1 cellular context compared by ENCODE assay signal in genomic region chr12:89632778-89633177, GRCh38.
TF ChIP-seq lines count a peak whose summit lies in the region.

No MANE protein-coding gene starts in this region.

TF ChIP-seq in HepG2, 621 proteins besides CTCF, POLR2A, EP300 and RAD21 (continued from another document and continues in another):
- TF ChIP-seq IKZF5 (CRISPR knock-in tag; IDR thresholded peaks at IDR 0.05) (peak; percentile 41; the same call in 1 of the 2 replicates), ZNF749 (CRISPR knock-in tag; IDR thresholded peaks at IDR 0.05; ENCODE audit: borderline replicate concordance) (no peak), GMEB2 (CRISPR knock-in tag; IDR thresholded peaks at IDR 0.05; ENCODE audit: low read depth) (no peak), HNRNPL (IDR thresholded peaks at IDR 0.05; ENCODE audit: low read depth, low read length) (no peak), MTA1 (CRISPR knock-in tag; IDR thresholded peaks at IDR 0.05; ENCODE audit: borderline replicate concordance) (no peak; the same call in 1 of the 2 replicates), ZNF318 (CRISPR knock-in tag; IDR thresholded peaks at IDR 0.05) (no peak), ZNF333 (CRISPR knock-in tag; IDR thresholded peaks at IDR 0.05; ENCODE audit: borderline replicate concordance) (no peak), UBTF (CRISPR knock-in tag; IDR thresholded peaks at IDR 0.05) (no peak), SMAD3 (CRISPR knock-in tag; IDR thresholded peaks at IDR 0.05) (peak; percentile 65; the same call in 1 of the 2 replicates), E2F2 (CRISPR knock-in tag; IDR thresholded peaks at IDR 0.05; ENCODE audit: borderline replicate concordance) (no peak), ZFP36L1 (CRISPR knock-in tag; IDR thresholded peaks at IDR 0.05) (peak; percentile 49; the same call in 1 of the 2 replicates), BRF2 (CRISPR knock-in tag; IDR thresholded peaks at IDR 0.05) (no peak), DMAP1 (CRISPR knock-in tag; IDR thresholded peaks at IDR 0.05) (peak; percentile 75), MATR3 (CRISPR knock-in tag; IDR thresholded peaks at IDR 0.05) (no peak), ZFP1 (CRISPR knock-in tag; IDR thresholded peaks at IDR 0.05) (peak; percentile 63; the same call in 1 of the 2 replicates), EED (CRISPR knock-in tag; IDR thresholded peaks at IDR 0.05) (no peak), HMGXB4 (CRISPR knock-in tag; IDR thresholded peaks at IDR 0.05; ENCODE audit: borderline replicate concordance in 1 of 2, low read depth in 1 of 2) (peak in 1 of 2 experiments; percentile 27; a peak in 1 of 4 replicates), KIAA2018 (CRISPR knock-in tag; IDR thresholded peaks at IDR 0.05; ENCODE audit: borderline replicate concordance) (no peak), EHMT2 (IDR thresholded peaks at IDR 0.05; ENCODE audit: borderline replicate concordance, low read depth, low read length) (no peak; the same call in 1 of the 2 replicates)
